ENCODE assay signal across 17 cellular contexts in the genomic region with DNA sequence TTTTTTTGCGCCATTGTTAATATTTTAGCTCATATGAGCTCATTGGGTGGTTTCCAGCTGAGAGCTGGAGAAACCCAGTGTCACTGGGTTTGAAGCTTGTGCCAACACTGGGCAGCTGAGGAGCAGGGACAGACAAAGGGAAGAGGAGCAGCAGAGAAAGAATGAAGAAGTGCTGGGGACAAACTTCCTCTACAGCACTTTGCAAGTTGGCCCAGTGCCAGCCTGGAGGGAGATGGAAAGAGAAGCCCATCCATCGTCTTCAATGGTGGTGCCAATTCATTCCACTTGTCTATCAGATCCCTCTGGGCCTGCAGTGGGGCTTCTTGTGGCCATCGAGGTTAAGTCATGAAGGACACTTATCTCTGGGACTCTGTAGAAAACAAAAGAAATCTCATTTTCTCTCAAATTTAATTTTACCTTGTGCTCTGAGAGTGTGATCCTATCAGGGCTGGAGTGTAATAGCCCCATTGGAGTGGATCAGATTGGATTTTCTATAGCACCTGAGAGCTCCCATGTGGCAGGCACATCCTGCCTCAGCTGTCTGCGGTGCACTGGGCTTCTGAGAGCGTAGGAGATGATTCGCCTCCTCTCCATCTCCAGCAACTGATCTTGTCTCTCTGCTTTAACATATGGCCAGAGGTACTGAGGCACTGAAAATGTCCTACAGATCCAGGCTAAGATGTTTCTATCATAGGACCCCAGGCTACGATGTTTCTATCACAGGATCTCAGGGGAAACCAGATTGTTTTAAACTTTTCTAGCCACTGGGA.
DNase-seq lines count a peak whose midpoint lies in the region; ATAC-seq, FAIRE-seq and TF ChIP-seq lines count a peak whose summit lies in the region.
"Had no signal": no experiment of that assay in that cellular context is flagged by ENCODE, and none has a peak within 500 bp of the region (broad histone marks: within the 10 kb centered on the region; RNA-seq: fewer than 3 reads in every experiment).

No MANE protein-coding gene starts in this region.

- H3K27ac ChIP-seq in left ventricle myocardium inferior (replicated peaks): no peak overlapping the region
- H3K27ac ChIP-seq: coronary artery, pancreas had no signal

- H3K4me1 ChIP-seq in left ventricle myocardium inferior: no peaks in the 10 kb centered on the region
- H3K4me1 ChIP-seq: pancreas had no signal

- intact Hi-C loops in Right ventricle myocardium inferior (cut with DNase I) (no loop called here), cardiac septum (cut with DNase I) (no loop called here), left ventricle myocardium inferior (cut with micrococcal nuclease) (no loop called here)

- peak; percentile 84 for DNase-seq in Right ventricle myocardium inferior (ENCODE audit: missing footprints)
- DNase-seq in cardiac septum (ENCODE audit: low spot score): no peak
- DNase-seq in RPMI8226: peak; percentile 8
- peak; percentile 22 for DNase-seq in left ventricle myocardium inferior
- no peak for DNase-seq in GM03348 (ENCODE audit: low spot score)
- DNase-seq in GM12892 (ENCODE audit: insufficient read length): no peak
- DNase-seq in stimulated activated CD4-positive, alpha-beta T cell treated with anti-CD3 and anti-CD28 coated beads, Interleukin-1b, Interleukin-23, amount 100 ng/mL, for 48 hours: no peak
- DNase-seq: activated naive CD8-positive, alpha-beta T cell treated with anti-CD3 and anti-CD28 coated beads, Interleukin-2, amount 10 ng/mL, durations not matched to agents 7 days and 5 days; CD8-positive, alpha-beta memory T cell; endodermal cell; H7; Karpas-422; stimulated activated naive CD4-positive, alpha-beta T cell; T1000 had no signal

- TF ChIP-seq CTCF in left ventricle myocardium inferior (IDR thresholded peaks at IDR 0.05; ENCODE audit: borderline replicate concordance): no peak

- no peak overlapping the region for H3K4me3 ChIP-seq in left ventricle myocardium inferior
- H3K4me3 ChIP-seq: coronary artery, pancreas had no signal

- TF ChIP-seq POLR2A in GM12892 (IDR thresholded peaks at IDR 0.05; ENCODE audit: low read depth, low read length): no peak

- peaks cover 5% of the 10 kb centered on the region for H3K9me3 ChIP-seq in left ventricle myocardium inferior (replicated peaks)
- H3K9me3 ChIP-seq: pancreas had no signal

- no peak for ATAC-seq in Right ventricle myocardium inferior
- ATAC-seq: activated T-helper 17 cell treated with anti-CD3 and anti-CD28 coated beads, Interleukin-2, amount 50 U/mL, for 72 hours had no signal

- H3K27me3 ChIP-seq in left ventricle myocardium inferior (ENCODE audit: low read depth): no peaks in the 10 kb centered on the region
- H3K27me3 ChIP-seq: pancreas had no signal

- no peaks in the 10 kb centered on the region for H3K36me3 ChIP-seq in left ventricle myocardium inferior
- H3K36me3 ChIP-seq: pancreas had no signal

- FAIRE-seq in GM12892 (lab: Jason Lieb, UNC): no peak
- FAIRE-seq: pancreas had no signal

Comparison
In these comparisons a context has a peak if more than half of its experiments do, and no peak if none do; other contexts are left out.
1. DNase-seq: peak in Right ventricle myocardium inferior (single experiment), RPMI8226 (single experiment) and left ventricle myocardium inferior (single experiment); none in cardiac septum (single experiment), GM03348 (single experiment), GM12892 (single experiment) and stimulated activated CD4-positive, alpha-beta T cell treated with anti-CD3 and anti-CD28 coated beads, Interleukin-1b, Interleukin-23, amount 100 ng/mL, for 48 hours (single experiment).